Comparison of ENCODE assay signal across 1 cellular context in the genomic region with DNA sequence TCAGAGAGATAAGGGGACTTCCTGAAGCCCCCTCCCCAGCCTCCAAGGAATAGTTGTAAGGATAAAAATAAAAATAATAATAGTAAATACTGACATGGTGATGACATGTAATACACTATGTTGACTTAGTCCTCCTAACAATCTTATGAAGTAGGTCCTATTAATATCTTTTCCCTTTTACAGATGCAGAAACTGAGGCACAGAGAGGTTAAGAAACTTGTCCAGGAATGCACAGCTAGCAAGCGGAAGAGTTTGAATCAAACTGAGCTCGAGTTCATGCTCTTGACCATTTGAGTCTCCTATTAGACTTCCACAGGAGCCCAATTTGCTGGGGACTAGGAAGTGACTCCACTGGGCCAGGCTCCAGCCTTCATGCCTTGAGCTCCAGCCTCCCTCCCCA.
TF ChIP-seq lines count a peak whose summit lies in the region.

No MANE protein-coding gene starts in this region.

TF ChIP-seq in K562, 482 proteins besides CTCF, POLR2A, EP300 and RAD21 (continued from another document):
- TF ChIP-seq ZFP36 (IDR thresholded peaks at IDR 0.05; ENCODE audit: low read depth, low read length, partially characterized antibody): peak; percentile 69
- no peak for TF ChIP-seq HDAC1 (IDR thresholded peaks at IDR 0.05)
- no peak for TF ChIP-seq POLR2AphosphoS2 (IDR thresholded peaks at IDR 0.05; ENCODE audit: low read length)
- no peak for TF ChIP-seq CEBPB (tag; IDR thresholded peaks at IDR 0.05)
